Comparison of ENCODE assay signal across 8 cellular contexts in genomic region chr4:53908661-53909078, GRCh38.
A peak's percentile ranks its signal among the peaks of the same experiment; 100 is the strongest.
DNase-seq lines count a peak whose midpoint lies in the region; ATAC-seq and TF ChIP-seq lines count a peak whose summit lies in the region.

No MANE protein-coding gene starts in this region.

- H3K4me3 ChIP-seq in left ventricle myocardium inferior (peak overlapping the region; percentile 46), rectal smooth muscle tissue (ENCODE audit: low read length) (peak overlapping the region; percentile 24)

- peak; percentile 77 for TF ChIP-seq CTCF in left ventricle myocardium inferior (IDR thresholded peaks at IDR 0.05; ENCODE audit: borderline replicate concordance)

- H3K27me3 ChIP-seq in left ventricle myocardium inferior (ENCODE audit: low read depth), result peaks cover 77% of the 10 kb centered on the region
- H3K27me3 ChIP-seq in rectal smooth muscle tissue (ENCODE audit: control insufficient read depth, insufficient read depth, low read length), result peaks cover 4% of the 10 kb centered on the region

- H3K4me1 ChIP-seq in left ventricle myocardium inferior, result peaks cover 35% of the 10 kb centered on the region
- H3K4me1 ChIP-seq in rectal smooth muscle tissue (ENCODE audit: control insufficient read depth, insufficient read depth, low read length), result peaks cover 4% of the 10 kb centered on the region

- no peaks in the 10 kb centered on the region for H3K9me3 ChIP-seq in left ventricle myocardium inferior (replicated peaks)

- H3K36me3 ChIP-seq in left ventricle myocardium inferior (no peaks in the 10 kb centered on the region), rectal smooth muscle tissue (ENCODE audit: control insufficient read depth, insufficient read depth, low read length) (no peaks in the 10 kb centered on the region)

- H3K9ac ChIP-seq in rectal smooth muscle tissue (ENCODE audit: low read length), result no peak overlapping the region

- intact Hi-C loops in left ventricle myocardium inferior (cut with micrococcal nuclease), result loop anchor here (5.0 kb wide), 1 partner anchor 319 kb away; the partner anchor contains the start of gene PDGFRA

- ATAC-seq in GM18858 (IDR thresholded peaks at IDR 0.05; ENCODE audit: unreplicated experiment) (no peak), GM19035 (IDR thresholded peaks at IDR 0.05; ENCODE audit: unreplicated experiment) (no peak)

- H3K27ac ChIP-seq in left ventricle myocardium inferior (replicated peaks), result peak overlapping the region; percentile 53
- H3K27ac ChIP-seq in rectal smooth muscle tissue (ENCODE audit: low read depth, low read length), result no peak overlapping the region

- DNase-seq in DMS53 (lab: John Stamatoyannopoulos, UW) (peak; percentile 84), HCEC 1CT (peak; percentile 87), NCI-H510A (lab: John Stamatoyannopoulos, UW) (peak; percentile 34), amniotic epithelial cell (ENCODE audit: low read depth) (peak; percentile 97), left ventricle myocardium inferior (no peak)
